16 cellular contexts compared by ENCODE assay signal in the genomic region with DNA sequence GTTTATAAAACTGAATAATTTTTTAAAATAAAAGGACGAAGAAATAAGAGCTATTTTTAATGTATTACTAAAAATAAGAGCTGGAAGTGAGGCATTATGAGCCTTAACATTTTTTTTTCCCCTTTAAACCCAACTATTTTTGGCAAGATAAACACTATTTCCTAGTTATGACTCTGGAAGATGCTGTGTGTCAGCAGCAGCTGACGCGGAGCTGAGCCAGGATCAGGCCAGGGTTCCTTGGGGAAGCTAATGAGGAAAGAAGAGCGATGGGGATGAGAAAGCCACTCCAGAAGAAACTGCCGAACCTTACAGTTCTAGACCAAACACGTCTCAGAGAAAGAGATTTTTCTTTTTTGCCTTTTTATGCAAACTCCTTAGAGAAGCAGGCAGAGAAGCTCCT.
A peak's percentile ranks its signal among the peaks of the same experiment; 100 is the strongest.
DNase-seq lines count a peak whose midpoint lies in the region; ATAC-seq and TF ChIP-seq lines count a peak whose summit lies in the region.
"Had no signal": no experiment of that assay in that cellular context is flagged by ENCODE, and none has a peak within 500 bp of the region (broad histone marks: within the 10 kb centered on the region; RNA-seq: fewer than 3 reads in every experiment).

No MANE protein-coding gene starts in this region.

- H3K27me3 Mint-ChIP-seq in activated T-helper 2 cell treated with anti-CD3 and anti-CD28 coated beads, Interferon-gamma antibody, Interleukin-2, Interleukin-4, amounts not matched to agents 10 μg/mL and 5 μg/mL and 100 μg/mL, durations not matched to agents 14 hours and 24 hours and 36 hours (ENCODE audit: low read depth), result peaks cover 21% of the 10 kb centered on the region
- H3K27me3 Mint-ChIP-seq in activated CD4-positive, alpha-beta memory T cell treated with anti-CD3 and anti-CD28 coated beads, Interleukin-2, amount 10 ng/mL, durations not matched to agents 7 days and 5 days, result no peaks in the 10 kb centered on the region

- H3K36me3 ChIP-seq in colonic mucosa (no peaks in the 10 kb centered on the region), upper lobe of right lung (no peaks in the 10 kb centered on the region)
- H3K36me3 ChIP-seq: vagina had no signal

- H3K4me1 ChIP-seq in colonic mucosa, result no peaks in the 10 kb centered on the region
- H3K4me1 ChIP-seq in upper lobe of right lung, result peaks cover 29% of the 10 kb centered on the region
- H3K4me1 ChIP-seq: parathyroid adenoma had no signal

- H3K9ac ChIP-seq in colonic mucosa (ENCODE audit: low read depth in 2 of 2, low read length in 2 of 2), result no peak overlapping the region
- H3K9ac ChIP-seq: parathyroid adenoma had no signal

- H3K27ac Mint-ChIP-seq in activated T-helper 2 cell treated with anti-CD3 and anti-CD28 coated beads, Interferon-gamma antibody, Interleukin-2, Interleukin-4, amounts not matched to agents 10 μg/mL and 5 μg/mL and 100 μg/mL, durations not matched to agents 14 hours and 24 hours and 36 hours, result no peak overlapping the region
- no peak overlapping the region for H3K27ac Mint-ChIP-seq in activated CD4-positive, alpha-beta memory T cell treated with anti-CD3 and anti-CD28 coated beads, Interleukin-2, amount 10 ng/mL, durations not matched to agents 7 days and 5 days
- H3K27ac Mint-ChIP-seq: mesothelial cell of epicardium had no signal

- H3K36me3 Mint-ChIP-seq in activated T-helper 2 cell treated with anti-CD3 and anti-CD28 coated beads, Interferon-gamma antibody, Interleukin-2, Interleukin-4, amounts not matched to agents 10 μg/mL and 5 μg/mL and 100 μg/mL, durations not matched to agents 14 hours and 24 hours and 36 hours (ENCODE audit: low read depth), result no peaks in the 10 kb centered on the region
- no peaks in the 10 kb centered on the region for H3K36me3 Mint-ChIP-seq in activated CD4-positive, alpha-beta memory T cell treated with anti-CD3 and anti-CD28 coated beads, Interleukin-2, amount 10 ng/mL, durations not matched to agents 7 days and 5 days (ENCODE audit: low read depth)

- peaks cover 10% of the 10 kb centered on the region for H3K4me1 Mint-ChIP-seq in activated T-helper 2 cell treated with anti-CD3 and anti-CD28 coated beads, Interferon-gamma antibody, Interleukin-2, Interleukin-4, amounts not matched to agents 10 μg/mL and 5 μg/mL and 100 μg/mL, durations not matched to agents 14 hours and 24 hours and 36 hours (ENCODE audit: low read depth)
- peaks cover 8% of the 10 kb centered on the region for H3K4me1 Mint-ChIP-seq in activated CD4-positive, alpha-beta memory T cell treated with anti-CD3 and anti-CD28 coated beads, Interleukin-2, amount 10 ng/mL, durations not matched to agents 7 days and 5 days

- intact Hi-C loops in colonic mucosa (cut with DNase I) (loop anchor here (10.0 kb wide), 1 partner anchor 79 kb away; no protein-coding TSS in a partner anchor), left ventricle myocardium superior (cut with micrococcal nuclease) (no loop called here), posterior vena cava (cut with DNase I) (loop anchor here in 1 of 2 donors (5.0 kb wide), 1 partner anchor 87 kb away; the partner anchor contains the start of gene USP6NL), upper lobe of right lung (cut with DNase I) (no loop called here)
- intact Hi-C loops in activated T-helper 2 cell treated with anti-CD3 and anti-CD28 coated beads, Interferon-gamma antibody, Interleukin-2, Interleukin-4, amounts not matched to agents 10 μg/mL and 5 μg/mL and 100 μg/mL, durations not matched to agents 14 hours and 24 hours and 36 hours (cut with micrococcal nuclease), result loop anchor here (10.0 kb wide), 1 partner anchor 49 kb away; no protein-coding TSS in a partner anchor

- H3K9me3 Mint-ChIP-seq in activated T-helper 2 cell treated with anti-CD3 and anti-CD28 coated beads, Interferon-gamma antibody, Interleukin-2, Interleukin-4, amounts not matched to agents 10 μg/mL and 5 μg/mL and 100 μg/mL, durations not matched to agents 14 hours and 24 hours and 36 hours, result no peaks in the 10 kb centered on the region
- H3K9me3 Mint-ChIP-seq in activated CD4-positive, alpha-beta memory T cell treated with anti-CD3 and anti-CD28 coated beads, Interleukin-2, amount 10 ng/mL, durations not matched to agents 7 days and 5 days, result no peaks in the 10 kb centered on the region
- H3K9me3 Mint-ChIP-seq: mesothelial cell of epicardium had no signal

- H3K27me3 ChIP-seq in colonic mucosa, result no peaks in the 10 kb centered on the region
- H3K27me3 ChIP-seq in upper lobe of right lung, result no peaks in the 10 kb centered on the region
- H3K27me3 ChIP-seq: vagina had no signal

- no peak for TF ChIP-seq CTCF in colonic mucosa (IDR thresholded peaks at IDR 0.05)
- TF ChIP-seq CTCF in upper lobe of right lung (IDR thresholded peaks at IDR 0.05), result no peak

- no peak overlapping the region for H3K4me3 ChIP-seq in colonic mucosa
- H3K4me3 ChIP-seq in upper lobe of right lung, result no peak overlapping the region
- H3K4me3 ChIP-seq: vagina had no signal

- H3K27ac ChIP-seq in colonic mucosa (no peak overlapping the region), upper lobe of right lung (no peak overlapping the region)
- H3K27ac ChIP-seq: parathyroid adenoma, vagina had no signal

- no peak overlapping the region for H3K4me3 Mint-ChIP-seq in activated T-helper 2 cell treated with anti-CD3 and anti-CD28 coated beads, Interferon-gamma antibody, Interleukin-2, Interleukin-4, amounts not matched to agents 10 μg/mL and 5 μg/mL and 100 μg/mL, durations not matched to agents 14 hours and 24 hours and 36 hours (ENCODE audit: low read depth)
- H3K4me3 Mint-ChIP-seq in activated CD4-positive, alpha-beta memory T cell treated with anti-CD3 and anti-CD28 coated beads, Interleukin-2, amount 10 ng/mL, durations not matched to agents 7 days and 5 days, result no peak overlapping the region
- H3K4me3 Mint-ChIP-seq: mesothelial cell of epicardium had no signal

- DNase-seq in colonic mucosa (peak; percentile 37), left ventricle myocardium superior (peak; percentile 84), posterior vena cava (ENCODE audit: low spot score) (peak; percentile 95), upper lobe of right lung (no peak), SW 1271 (lab: John Stamatoyannopoulos, UW) (no peak)
- no peak for DNase-seq in activated T-helper 2 cell treated with anti-CD3 and anti-CD28 coated beads, Interferon-gamma antibody, Interleukin-2, Interleukin-4, amounts not matched to agents 10 μg/mL and 5 μg/mL and 100 μg/mL, durations not matched to agents 14 hours and 24 hours and 36 hours (ENCODE audit: low spot score)
- no peak for DNase-seq in activated CD4-positive, alpha-beta memory T cell treated with anti-CD3 and anti-CD28 coated beads, Interleukin-2, amount 10 ng/mL, durations not matched to agents 7 days and 5 days
- DNase-seq: activated gamma-delta T cell treated with Interleukin-2 at 50 U/mL for 16 hours, DMS153, foreskin fibroblast, MM.1S, NCI-H2081 had no signal

- CTCF ChIA-PET in activated CD4-positive, alpha-beta memory T cell treated with anti-CD3 and anti-CD28 coated beads, Interleukin-2, amount 10 ng/mL, durations not matched to agents 7 days and 5 days (lab: Charles Lee), result interaction anchor here (0.5 to 1.2 kb wide), 2 partner anchors 10 to 105 kb away, joined by 3 to 4 read pairs; no protein-coding TSS in a partner anchor

- H3K9me3 ChIP-seq in colonic mucosa (no peaks in the 10 kb centered on the region), upper lobe of right lung (no peaks in the 10 kb centered on the region)
- H3K9me3 ChIP-seq: vagina had no signal

- ATAC-seq in left ventricle myocardium superior (peak; percentile 80), upper lobe of right lung (peak; percentile 36)
- ATAC-seq: Panc1 had no signal

- POLR2A ChIA-PET in activated CD4-positive, alpha-beta memory T cell treated with anti-CD3 and anti-CD28 coated beads, Interleukin-2, amount 10 ng/mL, durations not matched to agents 7 days and 5 days (lab: Charles Lee), result no interaction called here

Comparison
In these comparisons a context has a peak if more than half of its experiments do, and no peak if none do; other contexts are left out.
1. DNase-seq: peak in colonic mucosa (single experiment), left ventricle myocardium superior (single experiment) and posterior vena cava (single experiment); none in upper lobe of right lung (single experiment), activated T-helper 2 cell treated with anti-CD3 and anti-CD28 coated beads, Interferon-gamma antibody, Interleukin-2, Interleukin-4, amounts not matched to agents 10 μg/mL and 5 μg/mL and 100 μg/mL, durations not matched to agents 14 hours and 24 hours and 36 hours (single experiment), activated CD4-positive, alpha-beta memory T cell treated with anti-CD3 and anti-CD28 coated beads, Interleukin-2, amount 10 ng/mL, durations not matched to agents 7 days and 5 days (single experiment) and SW 1271 (0 of 2).
2. intact Hi-C loops: an anchor here in colonic mucosa (10.0 kb wide) and activated T-helper 2 cell treated with anti-CD3 and anti-CD28 coated beads, Interferon-gamma antibody, Interleukin-2, Interleukin-4, amounts not matched to agents 10 μg/mL and 5 μg/mL and 100 μg/mL, durations not matched to agents 14 hours and 24 hours and 36 hours (10.0 kb wide); none called in left ventricle myocardium superior and upper lobe of right lung.